Comparison of ENCODE assay signal across 16 cellular contexts in genomic region chr12:10601860-10602259, GRCh38. TPM values are rescaled to one million over a fixed set of nuclear protein-coding genes. Genes with fewer than 3 reads are reported as not detected.
DNase-seq lines count a peak whose midpoint lies in the region; ATAC-seq and TF ChIP-seq lines count a peak whose summit lies in the region.
"Had no signal": no experiment of that assay in that cellular context is flagged by ENCODE, and none has a peak within 500 bp of the region (broad histone marks: within the 10 kb centered on the region; RNA-seq: fewer than 3 reads in every experiment).

No MANE protein-coding gene starts in this region.

- ATAC-seq in activated CD8-positive, alpha-beta T cell treated with anti-CD3 and anti-CD28 coated beads for 36 hours = no peak
- ATAC-seq in activated CD8-positive, alpha-beta T cell treated with anti-CD3 and anti-CD28 coated beads, Interleukin-2, amount 10 ng/mL, durations not matched to agents 7 days and 5 days = no peak
- ATAC-seq in stimulated activated naive CD8-positive, alpha-beta T cell treated with anti-CD3 and anti-CD28 coated beads, Interleukin-15, amount 100 ng/mL, for 72 hours = peak; percentile 52
- ATAC-seq: GM12878 had no signal

- POLR2A ChIA-PET in activated CD8-positive, alpha-beta T cell treated with anti-CD3 and anti-CD28 coated beads for 36 hours (lab: Charles Lee) = interaction anchor here (0.9 kb wide), 1 partner anchor 15 kb away, joined by 3 read pairs; no protein-coding TSS in a partner anchor
- POLR2A ChIA-PET in activated CD8-positive, alpha-beta T cell treated with anti-CD3 and anti-CD28 coated beads, Interleukin-2, amount 10 ng/mL, durations not matched to agents 7 days and 5 days (lab: Charles Lee) = interaction anchor here (1.8 kb wide), 1 partner anchor 12 kb away, joined by 10 read pairs; the partner anchor contains the start of gene MAGOHB
- POLR2A ChIA-PET in CD8-positive, alpha-beta memory T cell (lab: Charles Lee) = interaction anchor here (2.2 kb wide), 1 partner anchor 12 kb away, joined by 12 read pairs; the partner anchor contains the start of gene MAGOHB

- H3K27ac Mint-ChIP-seq in activated CD8-positive, alpha-beta T cell treated with anti-CD3 and anti-CD28 coated beads for 36 hours = peak overlapping the region; percentile 31
- H3K27ac Mint-ChIP-seq in activated CD8-positive, alpha-beta T cell treated with anti-CD3 and anti-CD28 coated beads, Interleukin-2, amount 10 ng/mL, durations not matched to agents 7 days and 5 days = no peak overlapping the region
- H3K27ac Mint-ChIP-seq in CD8-positive, alpha-beta memory T cell = peak overlapping the region in 5 of 8 donors; percentile 26 to 86 (median 40)
- H3K27ac Mint-ChIP-seq in immature natural killer cell = peak overlapping the region in 4 of 6 donors; percentile 11 to 61 (median 20)
- H3K27ac Mint-ChIP-seq in stimulated activated naive CD8-positive, alpha-beta T cell treated with anti-CD3 and anti-CD28 coated beads, Interleukin-15, amount 100 ng/mL, for 72 hours = peak overlapping the region in 1 of 2 donors; percentile 48

- H3K4me1 Mint-ChIP-seq in activated CD8-positive, alpha-beta T cell treated with anti-CD3 and anti-CD28 coated beads for 36 hours (ENCODE audit: low read depth) = peaks cover 13% of the 10 kb centered on the region
- H3K4me1 Mint-ChIP-seq in activated CD8-positive, alpha-beta T cell treated with anti-CD3 and anti-CD28 coated beads, Interleukin-2, amount 10 ng/mL, durations not matched to agents 7 days and 5 days (ENCODE audit: low read depth) = peaks cover 20% of the 10 kb centered on the region
- peaks cover 24 to 40% (median 34%) of the 10 kb centered on the region in 3 donors for H3K4me1 Mint-ChIP-seq in CD8-positive, alpha-beta memory T cell
- H3K4me1 Mint-ChIP-seq in immature natural killer cell = peaks cover 40 to 43% of the 10 kb centered on the region in 2 donors
- H3K4me1 Mint-ChIP-seq in stimulated activated naive CD8-positive, alpha-beta T cell treated with anti-CD3 and anti-CD28 coated beads, Interleukin-15, amount 100 ng/mL, for 72 hours = peaks cover 14% of the 10 kb centered on the region

- no peaks in the 10 kb centered on the region for H3K27me3 Mint-ChIP-seq in activated CD8-positive, alpha-beta T cell treated with anti-CD3 and anti-CD28 coated beads for 36 hours
- H3K27me3 Mint-ChIP-seq in activated CD8-positive, alpha-beta T cell treated with anti-CD3 and anti-CD28 coated beads, Interleukin-2, amount 10 ng/mL, durations not matched to agents 7 days and 5 days (ENCODE audit: low read depth) = no peaks in the 10 kb centered on the region
- no peaks in the 10 kb centered on the region for H3K27me3 Mint-ChIP-seq in CD8-positive, alpha-beta memory T cell
- peaks cover 0 to 5% (median 0%) of the 10 kb centered on the region in 3 donors for H3K27me3 Mint-ChIP-seq in immature natural killer cell (ENCODE audit: low read depth in 3 of 3)
- no peaks in the 10 kb centered on the region for H3K27me3 Mint-ChIP-seq in stimulated activated naive CD8-positive, alpha-beta T cell treated with anti-CD3 and anti-CD28 coated beads, Interleukin-15, amount 100 ng/mL, for 72 hours

- H3K36me3 Mint-ChIP-seq in activated CD8-positive, alpha-beta T cell treated with anti-CD3 and anti-CD28 coated beads for 36 hours (ENCODE audit: low read depth) = peaks cover 41% of the 10 kb centered on the region
- peaks cover 48% of the 10 kb centered on the region for H3K36me3 Mint-ChIP-seq in activated CD8-positive, alpha-beta T cell treated with anti-CD3 and anti-CD28 coated beads, Interleukin-2, amount 10 ng/mL, durations not matched to agents 7 days and 5 days (ENCODE audit: low read depth)
- peaks cover 0 to 60% (median 9%) of the 10 kb centered on the region in 3 donors for H3K36me3 Mint-ChIP-seq in CD8-positive, alpha-beta memory T cell
- peaks cover 10 to 18% (median 10%) of the 10 kb centered on the region in 3 donors for H3K36me3 Mint-ChIP-seq in immature natural killer cell

- peaks cover 1% of the 10 kb centered on the region for H3K36me3 ChIP-seq in CD8-positive, alpha-beta memory T cell (ENCODE audit: insufficient read depth, low read length)

- H3K4me3 Mint-ChIP-seq in activated CD8-positive, alpha-beta T cell treated with anti-CD3 and anti-CD28 coated beads for 36 hours = no peak overlapping the region
- no peak overlapping the region for H3K4me3 Mint-ChIP-seq in activated CD8-positive, alpha-beta T cell treated with anti-CD3 and anti-CD28 coated beads, Interleukin-2, amount 10 ng/mL, durations not matched to agents 7 days and 5 days
- H3K4me3 Mint-ChIP-seq in CD8-positive, alpha-beta memory T cell = peak overlapping the region in 6 of 7 donors; percentile 41 to 83 (median 66)
- H3K4me3 Mint-ChIP-seq in immature natural killer cell = peak overlapping the region; percentile 46 to 79 (median 74)
- peak overlapping the region in 1 of 2 donors; percentile 19 for H3K4me3 Mint-ChIP-seq in stimulated activated naive CD8-positive, alpha-beta T cell treated with anti-CD3 and anti-CD28 coated beads, Interleukin-15, amount 100 ng/mL, for 72 hours

- no peak for DNase-seq in activated CD8-positive, alpha-beta T cell treated with anti-CD3 and anti-CD28 coated beads for 36 hours
- no peak for DNase-seq in activated CD8-positive, alpha-beta T cell treated with anti-CD3 and anti-CD28 coated beads, Interleukin-2, amount 10 ng/mL, durations not matched to agents 7 days and 5 days
- DNase-seq in CD8-positive, alpha-beta memory T cell = no peak
- DNase-seq in immature natural killer cell (no peak), SKM-1 treated with dmso at 0.1 percent for 144 hours (lab: John Stamatoyannopoulos, UW; ENCODE audit: unreplicated experiment) (no peak)
- DNase-seq in stimulated activated naive CD8-positive, alpha-beta T cell treated with anti-CD3 and anti-CD28 coated beads, Interleukin-15, amount 100 ng/mL, for 72 hours = no peak
- no peak for DNase-seq in stimulated activated CD8-positive, alpha-beta memory T cell treated with anti-CD3 and anti-CD28 coated beads, Interleukin-4, amount 100 ng/mL, for 48 hours
- DNase-seq: 8988T, AML-193, Calu3, DMS 273 treated with DMSO at 0.1 percent for 48 hours, GM23248, H7, IMR-90 had no signal

- H3K4me3 ChIP-seq in CD8-positive, alpha-beta memory T cell (ENCODE audit: low read length) = no peak overlapping the region
- H3K4me3 ChIP-seq: BLaER1, GM12878, GM23248 had no signal

- no peak overlapping the region for H3K27ac ChIP-seq in CD8-positive, alpha-beta memory T cell (ENCODE audit: low read depth, low read length)
- H3K27ac ChIP-seq: BLaER1, GM23248 had no signal

- H3K4me1 ChIP-seq in CD8-positive, alpha-beta memory T cell (ENCODE audit: insufficient read depth, low read length) = peaks cover 15% of the 10 kb centered on the region
- H3K4me1 ChIP-seq: BLaER1 had no signal

- H3K9me3 Mint-ChIP-seq in activated CD8-positive, alpha-beta T cell treated with anti-CD3 and anti-CD28 coated beads for 36 hours = no peaks in the 10 kb centered on the region
- no peaks in the 10 kb centered on the region for H3K9me3 Mint-ChIP-seq in activated CD8-positive, alpha-beta T cell treated with anti-CD3 and anti-CD28 coated beads, Interleukin-2, amount 10 ng/mL, durations not matched to agents 7 days and 5 days (ENCODE audit: insufficient read depth)
- no peaks in the 10 kb centered on the region for H3K9me3 Mint-ChIP-seq in CD8-positive, alpha-beta memory T cell
- H3K9me3 Mint-ChIP-seq in immature natural killer cell = no peaks in the 10 kb centered on the region
- H3K9me3 Mint-ChIP-seq in stimulated activated naive CD8-positive, alpha-beta T cell treated with anti-CD3 and anti-CD28 coated beads, Interleukin-15, amount 100 ng/mL, for 72 hours = no peaks in the 10 kb centered on the region

- TF ChIP-seq CTCF in activated CD8-positive, alpha-beta T cell treated with anti-CD3 and anti-CD28 coated beads for 36 hours (IDR thresholded peaks at IDR 0.05) = no peak

- CTCF ChIA-PET in activated CD8-positive, alpha-beta T cell treated with anti-CD3 and anti-CD28 coated beads for 36 hours (lab: Charles Lee) = no interaction called here
- CTCF ChIA-PET in activated CD8-positive, alpha-beta T cell treated with anti-CD3 and anti-CD28 coated beads, Interleukin-2, amount 10 ng/mL, durations not matched to agents 7 days and 5 days (lab: Charles Lee) = no interaction called here
- CTCF ChIA-PET in CD8-positive, alpha-beta memory T cell (lab: Charles Lee) = no interaction called here

- H3K27me3 ChIP-seq in CD8-positive, alpha-beta memory T cell (ENCODE audit: insufficient read depth, low read length, poor library complexity, severe bottlenecking) = no peaks in the 10 kb centered on the region
- H3K27me3 ChIP-seq: BLaER1 had no signal

- no peaks in the 10 kb centered on the region for H3K9me3 ChIP-seq in CD8-positive, alpha-beta memory T cell (ENCODE audit: low read length)
- H3K9me3 ChIP-seq: BLaER1 had no signal

- intact Hi-C loops in activated CD8-positive, alpha-beta T cell treated with anti-CD3 and anti-CD28 coated beads for 36 hours (cut with micrococcal nuclease) = no loop called here

RNA-seq across cellular contexts. Expression of gene MAGOHB, which starts 11.5 kb away (rescaled TPM):
- total RNA-seq in activated CD8-positive, alpha-beta T cell treated with anti-CD3 and anti-CD28 coated beads for 36 hours = 10 to 100 TPM; 80.4 to 85.6 TPM
- 10 to 100 TPM; 73.9 to 76.9 TPM for total RNA-seq in activated CD8-positive, alpha-beta T cell treated with anti-CD3 and anti-CD28 coated beads, Interleukin-2, amount 10 ng/mL, durations not matched to agents 7 days and 5 days
- 100 to 1,000 TPM; 130 to 138 TPM for total RNA-seq in CD8-positive, alpha-beta memory T cell
- polyA plus RNA-seq in CD8-positive, alpha-beta memory T cell = 59.0 TPM
- 10 to 100 TPM; 54.7 to 72.5 (median 58.7) TPM for polyA plus RNA-seq in immature natural killer cell

Comparison
In these comparisons a context has a peak if more than half of its experiments do, and no peak if none do; other contexts are left out.
1. H3K4me3 Mint-ChIP-seq: peak in CD8-positive, alpha-beta memory T cell (6 of 7) and immature natural killer cell (5 of 5); none in activated CD8-positive, alpha-beta T cell treated with anti-CD3 and anti-CD28 coated beads for 36 hours (single experiment) and activated CD8-positive, alpha-beta T cell treated with anti-CD3 and anti-CD28 coated beads, Interleukin-2, amount 10 ng/mL, durations not matched to agents 7 days and 5 days (single experiment).